26 cellular contexts compared by ENCODE assay signal in genomic region chr4:38686682-38687081, GRCh38. TPM values are rescaled to one million over a fixed set of nuclear protein-coding genes. Genes with fewer than 3 reads are reported as not detected.
DNase-seq lines count a peak whose midpoint lies in the region; FAIRE-seq and TF ChIP-seq lines count a peak whose summit lies in the region.
"Had no signal": no experiment of that assay in that cellular context is flagged by ENCODE, and none has a peak within 500 bp of the region (broad histone marks: within the 10 kb centered on the region; RNA-seq: fewer than 3 reads in every experiment).

No MANE protein-coding gene starts in this region.

- H3K27ac ChIP-seq in keratinocyte (ENCODE audit: control insufficient read depth, insufficient read depth, low read length) (no peak overlapping the region), stomach (peak overlapping the region in 4 of 5 donors; percentile 6 to 77 (median 60)), coronary artery (peak overlapping the region in 1 of 2 donors; percentile 1), caudate nucleus (ENCODE audit: low read depth, low read length) (no peak overlapping the region), mammary epithelial cell (ENCODE audit: insufficient read depth, low read depth, low read length) (no peak overlapping the region)
- H3K27ac ChIP-seq: neural progenitor cell, thyroid gland had no signal

- H3K27me3 ChIP-seq in keratinocyte (ENCODE audit: control insufficient read depth, extremely low read depth, insufficient read depth, low read length) (no peaks in the 10 kb centered on the region), stomach (no peaks in the 10 kb centered on the region), mammary epithelial cell (ENCODE audit: insufficient read depth, low read length) (no peaks in the 10 kb centered on the region)
- H3K27me3 ChIP-seq: neural progenitor cell, thyroid gland had no signal

- TF ChIP-seq EP300 in stomach (IDR thresholded peaks at IDR 0.05) = no peak

- in situ Hi-C loops in mammary epithelial cell (cut with MboI; ENCODE audit: low sequenced_read_pairs in 2 of 2) = no loop called here

- no peak overlapping the region for H3K4me2 ChIP-seq in keratinocyte (ENCODE audit: control insufficient read depth, extremely low read depth, insufficient read depth, low read depth, low read length)
- H3K4me2 ChIP-seq in mammary epithelial cell (ENCODE audit: insufficient read depth, low read depth, low read length) = no peak overlapping the region
- H3K4me2 ChIP-seq: neural progenitor cell had no signal

- H4K20me1 ChIP-seq in keratinocyte (ENCODE audit: control insufficient read depth, extremely low read depth, insufficient read depth, low read length) = peaks cover 27% of the 10 kb centered on the region
- no peaks in the 10 kb centered on the region for H4K20me1 ChIP-seq in mammary epithelial cell (ENCODE audit: insufficient read depth, low read length)

- dilution Hi-C loops in keratinocyte (cut with MboI; ENCODE audit: extremely low pct_ligation_motif_present, low sequenced_read_pairs) (no loop called here), mammary epithelial cell (cut with HindIII; ENCODE audit: low sequenced_read_pairs) (no loop called here)

- CTCF ChIA-PET in mammary epithelial cell (lab: Charles Lee; ENCODE audit: low non-redundant PET) = no interaction called here

- H3K4me3 ChIP-seq in keratinocyte (ENCODE audit: control insufficient read depth in 2 of 3, extremely low read depth in 1 of 3, insufficient read depth in 2 of 3, low read depth in 1 of 3, low read length in 3 of 3) (no peak overlapping the region), stomach (no peak overlapping the region), coronary artery (no peak overlapping the region), mammary epithelial cell (replicated peaks in 1 of 3; ENCODE audit: insufficient read depth in 1 of 3, low read depth in 2 of 3, low read length in 3 of 3) (no peak overlapping the region)
- H3K4me3 ChIP-seq: neural progenitor cell, skin epidermis, thyroid gland had no signal

- intact Hi-C loops in stomach (cut with DNase I; ENCODE audit: low total_unique reads) = no loop called here
- intact Hi-C loops in mammary epithelial cell (cut with micrococcal nuclease) = no loop called here

- 36 to 60% (median 52%) methylated on average over 3 of the region's 3 CpGs for WGBS in stomach, 5 donors
- 92% methylated on average over 3 of the region's 3 CpGs for whole genome bisulfite sequencing in mammary epithelial cell (ENCODE audit: low coverage, missing lambda C conversion rate)

- DNase-seq in EH (ENCODE audit: low read depth) = peak; percentile 59
- peak; percentile 43 for DNase-seq in amniotic epithelial cell (ENCODE audit: low read depth)
- DNase-seq in keratinocyte (ENCODE audit: low read depth, low spot score) = no peak
- DNase-seq in stomach = no peak
- no peak for DNase-seq in coronary artery (ENCODE audit: low spot score)
- no peak for DNase-seq in caudate nucleus (lab: John Stamatoyannopoulos, UW)
- no peak for DNase-seq in mammary epithelial cell
- DNase-seq: activated naive CD4-positive, alpha-beta T cell; activated T-cell treated with anti-CD3 and anti-CD28 coated beads, Interleukin-2, amount 50 U/mL, for 4 hours; AML-193; DMS79 treated with DMSO at 0.1 percent for 48 hours; effector CD8-positive, alpha-beta T cell; HFFc6; Karpas-422; NCI-H1694 treated with DMSO at 0.1 percent for 48 hours; NCI-H2171 treated with DMSO at 0.1 percent for 48 hours; NCI-H69; stimulated activated naive CD4-positive, alpha-beta T cell; SW 1271; thyroid gland had no signal

- H3K9me1 ChIP-seq in keratinocyte (ENCODE audit: control insufficient read depth, extremely low read depth, insufficient read depth, low read length) = no peaks in the 10 kb centered on the region

- peak; percentile 17 for FAIRE-seq in keratinocyte (lab: Jason Lieb, UNC)
- FAIRE-seq: astrocyte, GM12892, GM19239, TTC549 had no signal

- TF ChIP-seq POLR2A in stomach (IDR thresholded peaks at IDR 0.05) = no peak

- no TSS peak for BruUV-seq in mammary epithelial cell (replicated peaks; lab: Mats Ljungman, UMichigan)

- H3K9ac ChIP-seq in keratinocyte (ENCODE audit: control insufficient read depth, extremely low read depth, insufficient read depth, low read length) = no peak overlapping the region
- no peak overlapping the region for H3K9ac ChIP-seq in mammary epithelial cell (ENCODE audit: insufficient read depth, low read length)
- H3K9ac ChIP-seq: neural progenitor cell had no signal

- H3K9me3 ChIP-seq in keratinocyte (ENCODE audit: control insufficient read depth, low read depth, low read length) (no peaks in the 10 kb centered on the region), stomach (no peaks in the 10 kb centered on the region), mammary epithelial cell (replicated peaks; ENCODE audit: insufficient read depth, low read length) (no peaks in the 10 kb centered on the region)
- H3K9me3 ChIP-seq: thyroid gland had no signal

- H3K36me3 ChIP-seq in keratinocyte (ENCODE audit: control insufficient read depth in 2 of 2, extremely low read depth in 1 of 2, insufficient read depth in 2 of 2, low read length in 2 of 2) (peaks cover 26 to 47% of the 10 kb centered on the region in 2 experiments), stomach (peaks cover 28 to 60% (median 51%) of the 10 kb centered on the region in 4 donors), mammary epithelial cell (ENCODE audit: insufficient read depth, low read length) (peaks cover 37% of the 10 kb centered on the region)

- H3K4me1 ChIP-seq in keratinocyte (ENCODE audit: control insufficient read depth, extremely low read depth, insufficient read depth, low read length) = peaks cover 25% of the 10 kb centered on the region
- H3K4me1 ChIP-seq in stomach = peaks cover 39 to 96% (median 64%) of the 10 kb centered on the region in 4 donors
- H3K4me1 ChIP-seq in mammary epithelial cell (ENCODE audit: insufficient read depth, low read length) = no peaks in the 10 kb centered on the region
- H3K4me1 ChIP-seq: neural progenitor cell had no signal

- TF ChIP-seq CTCF in keratinocyte (optimal IDR thresholded peaks at IDR 0.05 in 1 of 3, IDR thresholded peaks at IDR 0.05 in 1 of 3, conservative IDR thresholded peaks at IDR 0.05 in 1 of 3; ENCODE audit: extremely low read depth in 1 of 3, insufficient read depth in 2 of 3, low read length in 3 of 3) = no peak
- no peak for TF ChIP-seq CTCF in stomach (IDR thresholded peaks at IDR 0.05)
- TF ChIP-seq CTCF in coronary artery (IDR thresholded peaks at IDR 0.05) = no peak
- no peak for TF ChIP-seq CTCF in mammary epithelial cell (conservative IDR thresholded peaks at IDR 0.05 in 1 of 2, IDR thresholded peaks at IDR 0.05 in 1 of 2; ENCODE audit: extremely low read depth in 1 of 2, insufficient read depth in 1 of 2, low read depth in 1 of 2, low read length in 2 of 2)

- no peak overlapping the region for H2AFZ ChIP-seq in keratinocyte (ENCODE audit: control insufficient read depth, low read length)
- no peak overlapping the region for H2AFZ ChIP-seq in mammary epithelial cell (ENCODE audit: low read depth, low read length)
- H2AFZ ChIP-seq: neural progenitor cell had no signal

- H3K79me2 ChIP-seq in keratinocyte (ENCODE audit: control insufficient read depth, insufficient read depth, low read length) = peaks cover 79% of the 10 kb centered on the region
- H3K79me2 ChIP-seq in mammary epithelial cell (ENCODE audit: insufficient read depth, low read length) = peaks cover 86% of the 10 kb centered on the region

RNA-seq across cellular contexts. Expression of gene KLF3, which starts 22.7 kb away (rescaled TPM):
- 22.2 to 39.9 TPM (median 25.5 TPM) in 3 replicates for polyA plus RNA-seq in keratinocyte
- 48.0 TPM for polyA plus RNA-seq in keratinocyte (2011; ENCODE audit: low read depth)
- polyA plus RNA-seq in keratinocyte (2011; cell fraction: cytosol; rRNA removed) = 17.6 and 30.3 TPM in 2 replicates
- 43.3 and 53.0 TPM in 2 replicates for polyA plus RNA-seq in keratinocyte (2011; cell fraction: nucleus; rRNA removed)
- polyA plus RNA-seq in keratinocyte (2012; ENCODE audit: low replicate concordance) = 19.9 and 73.1 TPM in 2 replicates
- polyA minus RNA-seq in keratinocyte = 21.6 to 85.9 TPM (median 61.8 TPM) in 3 replicates
- polyA minus RNA-seq in keratinocyte (2011; cell fraction: cytosol; rRNA and poly(A)+ RNA removed) = 24.0 TPM
- 65.7 and 106 TPM in 2 replicates for polyA minus RNA-seq in keratinocyte (2011; cell fraction: nucleus; rRNA and poly(A)+ RNA removed)
- total RNA-seq in stomach = 100 to 1,000 TPM in 2 of 5 donors, 10 to 100 TPM in 3; 46.4 to 113 (median 79.1) TPM
- 10 to 100 TPM; 13.0 to 45.1 (median 13.5) TPM for polyA plus RNA-seq in stomach
- total RNA-seq in mammary epithelial cell = 10 to 100 TPM; 24.2 to 41.3 TPM
- polyA plus RNA-seq in mammary epithelial cell = 11.6 TPM
- 35.3 TPM for polyA minus RNA-seq in mammary epithelial cell

Comparison
In these comparisons a context has a peak if more than half of its experiments do, and no peak if none do; other contexts are left out.
1. DNase-seq: peak in EH (single experiment) and amniotic epithelial cell (single experiment); none in keratinocyte (single experiment), stomach (single experiment), coronary artery (single experiment), caudate nucleus (0 of 61) and mammary epithelial cell (single experiment).
2. H3K27ac ChIP-seq: peak in stomach (4 of 5); none in keratinocyte (single experiment), caudate nucleus (single experiment) and mammary epithelial cell (single experiment).